ENCODE assay signal across 25 cellular contexts in genomic region chr16:86406056-86406455, GRCh38.
"Had no signal": no experiment of that assay in that cellular context is flagged by ENCODE, and none has a peak within 500 bp of the region (broad histone marks: within the 10 kb centered on the region; RNA-seq: fewer than 3 reads in every experiment).

No MANE protein-coding gene starts in this region.

- H3K27ac Mint-ChIP-seq: endodermal cell; naive thymus-derived CD8-positive, alpha-beta T cell; progenitor cell of endocrine pancreas; stimulated activated naive B cell treated with anti-CD40 and anti-IgM and Interleukin-4, amounts not matched to agents 10 μg/mL and 1 μg/mL and 100 μg/mL, for 72 hours; stimulated activated naive CD8-positive, alpha-beta T cell treated with anti-CD3 and anti-CD28 coated beads, Interleukin-15, Interleukin-2, amounts not matched to agents 100 ng/mL and 50 ng/mL, for 24 hours; type B pancreatic cell had no signal

- H3K4me3 Mint-ChIP-seq: endodermal cell; naive thymus-derived CD8-positive, alpha-beta T cell; neural crest cell; stimulated activated naive B cell treated with anti-CD40 and anti-IgM and Interleukin-4, amounts not matched to agents 10 μg/mL and 1 μg/mL and 100 μg/mL, for 72 hours; stimulated activated naive CD8-positive, alpha-beta T cell treated with anti-CD3 and anti-CD28 coated beads, Interleukin-15, Interleukin-2, amounts not matched to agents 100 ng/mL and 50 ng/mL, for 24 hours; type B pancreatic cell had no signal

- H3K9me3 ChIP-seq: left lung, neutrophil, right lobe of liver, thyroid gland had no signal

- H2AFZ ChIP-seq: parathyroid adenoma had no signal

- DNase-seq: cerebellar nuclear complex; effector CD8-positive, alpha-beta T cell; endodermal cell; foreskin melanocyte; glutamatergic neuron; heart right ventricle; hippocampal formation; left cardiac atrium; left lung; naive thymus-derived CD8-positive, alpha-beta T cell; right lobe of liver; small intestine; stimulated activated CD4-positive, alpha-beta T cell treated with anti-CD3 and anti-CD28 coated beads, Interleukin-15, amount 100 ng/mL, for 24 hours; stimulated activated CD4-positive, alpha-beta T cell treated with anti-CD3 and anti-CD28 coated beads, Interleukin-2, amount 100 ng/mL, for 48 hours; stimulated activated naive B cell treated with anti-CD40 and anti-IgM and Interleukin-4, amounts not matched to agents 10 μg/mL and 1 μg/mL and 100 μg/mL, for 72 hours; thyroid gland had no signal

- FAIRE-seq: colon, islet of Langerhans, small intestine had no signal

- H3K4me3 ChIP-seq: esophagus muscularis mucosa, heart right ventricle, left lung, right lobe of liver, thyroid gland had no signal

- H3K79me2 ChIP-seq: parathyroid adenoma had no signal

- H3K9ac ChIP-seq: parathyroid adenoma had no signal

- H3K4me1 ChIP-seq: left lung, parathyroid adenoma, right lobe of liver, thyroid gland had no signal

- H3K27me3 ChIP-seq: esophagus muscularis mucosa, right lobe of liver, thyroid gland had no signal

- ATAC-seq: heart right ventricle; left cardiac atrium; left lung; naive thymus-derived CD8-positive, alpha-beta T cell; right lobe of liver; stimulated activated naive B cell treated with anti-CD40 and anti-IgM and Interleukin-4, amounts not matched to agents 10 μg/mL and 1 μg/mL and 100 μg/mL, for 72 hours had no signal

- H3K4me1 Mint-ChIP-seq: naive thymus-derived CD8-positive, alpha-beta T cell; stimulated activated naive B cell treated with anti-CD40 and anti-IgM and Interleukin-4, amounts not matched to agents 10 μg/mL and 1 μg/mL and 100 μg/mL, for 72 hours had no signal

- H3K36me3 ChIP-seq: esophagus muscularis mucosa, heart right ventricle, left lung, neutrophil, right lobe of liver, thyroid gland had no signal

- H3K36me3 Mint-ChIP-seq: stimulated activated naive B cell treated with anti-CD40 and anti-IgM and Interleukin-4, amounts not matched to agents 10 μg/mL and 1 μg/mL and 100 μg/mL, for 72 hours; type B pancreatic cell had no signal

- H3K27ac ChIP-seq: heart right ventricle, left lung, neutrophil, parathyroid adenoma, right lobe of liver, thyroid gland had no signal
